Comparison of ENCODE assay signal across 1 cellular context in the genomic region with DNA sequence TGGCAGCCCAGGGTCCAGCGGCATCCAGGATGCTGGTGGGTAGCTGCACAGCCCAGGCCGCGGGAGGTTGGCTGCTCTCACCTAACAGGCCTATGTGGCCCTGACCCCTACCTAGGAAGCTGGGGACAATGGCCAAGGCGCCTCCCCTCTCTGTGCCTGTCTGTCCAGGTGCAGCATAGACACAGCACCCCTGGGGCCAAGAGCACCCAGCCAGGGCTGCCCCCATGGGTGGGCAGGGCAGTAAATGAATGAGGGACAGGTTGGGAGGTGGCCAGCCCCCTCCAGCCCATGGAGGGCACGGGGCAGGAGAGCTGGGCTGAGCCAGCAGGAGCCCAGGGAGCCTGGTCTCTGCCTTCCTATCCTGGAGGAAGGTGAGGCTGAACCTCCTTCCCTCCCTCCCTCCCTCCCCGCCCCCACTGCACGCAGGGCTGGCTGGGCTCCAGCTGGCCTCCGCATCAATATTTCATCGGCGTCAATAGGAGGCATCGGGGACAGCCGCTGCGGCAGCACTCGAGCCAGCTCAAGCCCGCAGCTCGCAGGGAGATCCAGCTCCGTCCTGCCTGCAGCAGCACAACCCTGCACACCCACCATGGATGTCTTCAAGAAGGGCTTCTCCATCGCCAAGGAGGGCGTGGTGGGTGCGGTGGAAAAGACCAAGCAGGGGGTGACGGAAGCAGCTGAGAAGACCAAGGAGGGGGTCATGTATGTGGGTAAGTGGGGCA.
TF ChIP-seq lines count a peak whose summit lies in the region.

SNCG (plus strand) TSS at position 491 of the 722 bp plus-strand sequence; CDS start at position 590, 99 bp downstream.

TF ChIP-seq in K562, 482 proteins besides CTCF, POLR2A, EP300 and RAD21 (continues in another document):
- peak; percentile 87 for TF ChIP-seq NFIC (IDR thresholded peaks at IDR 0.05)
- TF ChIP-seq L3MBTL2 (IDR thresholded peaks at IDR 0.05) = no peak
- TF ChIP-seq ELF1 (tag; IDR thresholded peaks at IDR 0.05) = no peak
- no peak for TF ChIP-seq CEBPG (CRISPR knock-in tag; IDR thresholded peaks at IDR 0.05)
- TF ChIP-seq CEBPG (tag; conservative IDR thresholded peaks at IDR 0.05 in 1 of 2, IDR thresholded peaks at IDR 0.05 in 1 of 2) = no peak
- TF ChIP-seq EGR1 (conservative IDR thresholded peaks at IDR 0.05) = 0 out of 2 replicates have a peak, but pooled peaks have one; percentile 3
- TF ChIP-seq, protein P1, sequence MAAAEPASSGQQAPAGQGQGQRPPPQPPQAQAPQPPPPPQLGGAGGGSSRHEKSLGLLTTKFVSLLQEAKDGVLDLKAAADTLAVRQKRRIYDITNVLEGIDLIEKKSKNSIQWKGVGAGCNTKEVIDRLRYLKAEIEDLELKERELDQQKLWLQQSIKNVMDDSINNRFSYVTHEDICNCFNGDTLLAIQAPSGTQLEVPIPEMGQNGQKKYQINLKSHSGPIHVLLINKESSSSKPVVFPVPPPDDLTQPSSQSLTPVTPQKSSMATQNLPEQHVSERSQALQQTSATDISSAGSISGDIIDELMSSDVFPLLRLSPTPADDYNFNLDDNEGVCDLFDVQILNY (CRISPR knock-in tag; IDR thresholded peaks at IDR 0.05) = no peak
- no peak for TF ChIP-seq NFATC3 (IDR thresholded peaks at IDR 0.05)
- TF ChIP-seq TAF1 (IDR thresholded peaks at IDR 0.05; ENCODE audit: control insufficient read depth, extremely low read depth, insufficient read depth, low read length, severe bottlenecking) = peak; percentile 54
- no peak for TF ChIP-seq ZSCAN32 (CRISPR knock-in tag; IDR thresholded peaks at IDR 0.05)
- no peak for TF ChIP-seq ZBTB1 (CRISPR knock-in tag; IDR thresholded peaks at IDR 0.05; ENCODE audit: borderline replicate concordance, low read depth)
- no peak for TF ChIP-seq ZNF76 (CRISPR knock-in tag; IDR thresholded peaks at IDR 0.05; ENCODE audit: borderline replicate concordance)
- TF ChIP-seq THRAP3 (IDR thresholded peaks at IDR 0.05; ENCODE audit: borderline replicate concordance) = no peak
- TF ChIP-seq KDM1A (IDR thresholded peaks at IDR 0.05) = no peak
- TF ChIP-seq, protein P2, sequence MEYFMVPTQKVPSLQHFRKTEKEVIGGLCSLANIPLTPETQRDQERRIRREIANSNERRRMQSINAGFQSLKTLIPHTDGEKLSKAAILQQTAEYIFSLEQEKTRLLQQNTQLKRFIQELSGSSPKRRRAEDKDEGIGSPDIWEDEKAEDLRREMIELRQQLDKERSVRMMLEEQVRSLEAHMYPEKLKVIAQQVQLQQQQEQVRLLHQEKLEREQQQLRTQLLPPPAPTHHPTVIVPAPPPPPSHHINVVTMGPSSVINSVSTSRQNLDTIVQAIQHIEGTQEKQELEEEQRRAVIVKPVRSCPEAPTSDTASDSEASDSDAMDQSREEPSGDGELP (CRISPR knock-in tag; IDR thresholded peaks at IDR 0.05; ENCODE audit: borderline replicate concordance) = peak; percentile 29; the same call in 1 of the 2 replicates
- TF ChIP-seq DPF2 (IDR thresholded peaks at IDR 0.05) = no peak
- peak; percentile 8; the same call in 1 of the 2 replicates for TF ChIP-seq VEZF1 (CRISPR knock-in tag; IDR thresholded peaks at IDR 0.05)
- TF ChIP-seq ZBTB40 (IDR thresholded peaks at IDR 0.05) = peak; percentile 20; the same call in 1 of the 2 replicates
- no peak for TF ChIP-seq ZBTB40 (CRISPR knock-in tag; IDR thresholded peaks at IDR 0.05)
- TF ChIP-seq HDAC2 (IDR thresholded peaks at IDR 0.05) = no peak
- TF ChIP-seq, protein P3, sequence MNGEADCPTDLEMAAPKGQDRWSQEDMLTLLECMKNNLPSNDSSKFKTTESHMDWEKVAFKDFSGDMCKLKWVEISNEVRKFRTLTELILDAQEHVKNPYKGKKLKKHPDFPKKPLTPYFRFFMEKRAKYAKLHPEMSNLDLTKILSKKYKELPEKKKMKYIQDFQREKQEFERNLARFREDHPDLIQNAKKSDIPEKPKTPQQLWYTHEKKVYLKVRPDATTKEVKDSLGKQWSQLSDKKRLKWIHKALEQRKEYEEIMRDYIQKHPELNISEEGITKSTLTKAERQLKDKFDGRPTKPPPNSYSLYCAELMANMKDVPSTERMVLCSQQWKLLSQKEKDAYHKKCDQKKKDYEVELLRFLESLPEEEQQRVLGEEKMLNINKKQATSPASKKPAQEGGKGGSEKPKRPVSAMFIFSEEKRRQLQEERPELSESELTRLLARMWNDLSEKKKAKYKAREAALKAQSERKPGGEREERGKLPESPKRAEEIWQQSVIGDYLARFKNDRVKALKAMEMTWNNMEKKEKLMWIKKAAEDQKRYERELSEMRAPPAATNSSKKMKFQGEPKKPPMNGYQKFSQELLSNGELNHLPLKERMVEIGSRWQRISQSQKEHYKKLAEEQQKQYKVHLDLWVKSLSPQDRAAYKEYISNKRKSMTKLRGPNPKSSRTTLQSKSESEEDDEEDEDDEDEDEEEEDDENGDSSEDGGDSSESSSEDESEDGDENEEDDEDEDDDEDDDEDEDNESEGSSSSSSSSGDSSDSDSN (IDR thresholded peaks at IDR 0.05; ENCODE audit: borderline replicate concordance in 1 of 2, low read depth in 2 of 2, low read length in 2 of 2) = no peak
- no peak for TF ChIP-seq BDP1 (IDR thresholded peaks at IDR 0.05; ENCODE audit: insufficient read depth, insufficient read length)
- 0 out of 2 replicates have a peak, but pooled peaks have one; percentile 8 for TF ChIP-seq ZNF592 (IDR thresholded peaks at IDR 0.05)
- peak; percentile 8; the same call in 1 of the 2 replicates for TF ChIP-seq ZFX (CRISPR knock-in tag; IDR thresholded peaks at IDR 0.05)
- TF ChIP-seq POLR2G (IDR thresholded peaks at IDR 0.05; ENCODE audit: low read depth, low read length) = peak; percentile 38; the same call in 1 of the 2 replicates
- no peak for TF ChIP-seq HDAC3 (IDR thresholded peaks at IDR 0.05; ENCODE audit: borderline replicate concordance, partially characterized antibody)
- peak; percentile 76 for TF ChIP-seq MEIS2 (IDR thresholded peaks at IDR 0.05; ENCODE audit: partially characterized antibody)
- TF ChIP-seq, protein P4, sequence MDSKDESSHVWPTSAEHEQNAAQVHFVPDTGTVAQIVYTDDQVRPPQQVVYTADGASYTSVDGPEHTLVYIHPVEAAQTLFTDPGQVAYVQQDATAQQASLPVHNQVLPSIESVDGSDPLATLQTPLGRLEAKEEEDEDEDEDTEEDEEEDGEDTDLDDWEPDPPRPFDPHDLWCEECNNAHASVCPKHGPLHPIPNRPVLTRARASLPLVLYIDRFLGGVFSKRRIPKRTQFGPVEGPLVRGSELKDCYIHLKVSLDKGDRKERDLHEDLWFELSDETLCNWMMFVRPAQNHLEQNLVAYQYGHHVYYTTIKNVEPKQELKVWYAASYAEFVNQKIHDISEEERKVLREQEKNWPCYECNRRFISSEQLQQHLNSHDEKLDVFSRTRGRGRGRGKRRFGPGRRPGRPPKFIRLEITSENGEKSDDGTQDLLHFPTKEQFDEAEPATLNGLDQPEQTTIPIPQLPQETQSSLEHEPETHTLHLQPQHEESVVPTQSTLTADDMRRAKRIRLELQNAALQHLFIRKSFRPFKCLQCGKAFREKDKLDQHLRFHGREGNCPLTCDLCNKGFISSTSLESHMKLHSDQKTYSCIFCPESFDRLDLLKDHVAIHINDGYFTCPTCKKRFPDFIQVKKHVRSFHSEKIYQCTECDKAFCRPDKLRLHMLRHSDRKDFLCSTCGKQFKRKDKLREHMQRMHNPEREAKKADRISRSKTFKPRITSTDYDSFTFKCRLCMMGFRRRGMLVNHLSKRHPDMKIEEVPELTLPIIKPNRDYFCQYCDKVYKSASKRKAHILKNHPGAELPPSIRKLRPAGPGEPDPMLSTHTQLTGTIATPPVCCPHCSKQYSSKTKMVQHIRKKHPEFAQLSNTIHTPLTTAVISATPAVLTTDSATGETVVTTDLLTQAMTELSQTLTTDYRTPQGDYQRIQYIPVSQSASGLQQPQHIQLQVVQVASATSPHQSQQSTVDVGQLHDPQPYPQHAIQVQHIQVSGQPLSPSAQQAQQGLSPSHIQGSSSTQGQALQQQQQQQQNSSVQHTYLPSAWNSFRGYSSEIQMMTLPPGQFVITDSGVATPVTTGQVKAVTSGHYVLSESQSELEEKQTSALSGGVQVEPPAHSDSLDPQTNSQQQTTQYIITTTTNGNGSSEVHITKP (IDR thresholded peaks at IDR 0.05; ENCODE audit: partially characterized antibody) = peak; percentile 31
- no peak for TF ChIP-seq TGIF2 (CRISPR knock-in tag; IDR thresholded peaks at IDR 0.05)
